ENCODE assay signal across 1 cellular context in the genomic region with DNA sequence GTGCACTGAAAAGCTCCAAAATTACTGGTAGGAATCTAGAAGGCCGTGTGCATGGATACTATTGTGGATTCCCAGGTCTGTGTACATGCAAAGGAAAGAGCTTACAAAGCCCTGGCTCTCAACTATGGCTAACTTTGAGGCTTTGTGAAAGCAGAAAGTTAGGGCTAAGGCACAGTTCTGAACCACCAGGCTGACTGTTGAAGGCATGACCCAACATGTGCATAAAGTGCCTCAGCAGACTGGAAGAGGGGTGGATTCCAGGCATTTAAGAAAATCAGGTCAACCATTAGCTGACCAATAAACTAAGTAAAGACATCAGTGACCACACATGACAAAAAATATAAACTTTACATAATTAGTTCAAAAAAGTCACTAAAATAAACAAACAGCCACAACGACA.
TF ChIP-seq lines count a peak whose summit lies in the region.

No MANE protein-coding gene starts in this region.

TF ChIP-seq in WTC11, 78 proteins besides CTCF, POLR2A, EP300 and RAD21 (continued from another document):
- TF ChIP-seq, protein P1, sequence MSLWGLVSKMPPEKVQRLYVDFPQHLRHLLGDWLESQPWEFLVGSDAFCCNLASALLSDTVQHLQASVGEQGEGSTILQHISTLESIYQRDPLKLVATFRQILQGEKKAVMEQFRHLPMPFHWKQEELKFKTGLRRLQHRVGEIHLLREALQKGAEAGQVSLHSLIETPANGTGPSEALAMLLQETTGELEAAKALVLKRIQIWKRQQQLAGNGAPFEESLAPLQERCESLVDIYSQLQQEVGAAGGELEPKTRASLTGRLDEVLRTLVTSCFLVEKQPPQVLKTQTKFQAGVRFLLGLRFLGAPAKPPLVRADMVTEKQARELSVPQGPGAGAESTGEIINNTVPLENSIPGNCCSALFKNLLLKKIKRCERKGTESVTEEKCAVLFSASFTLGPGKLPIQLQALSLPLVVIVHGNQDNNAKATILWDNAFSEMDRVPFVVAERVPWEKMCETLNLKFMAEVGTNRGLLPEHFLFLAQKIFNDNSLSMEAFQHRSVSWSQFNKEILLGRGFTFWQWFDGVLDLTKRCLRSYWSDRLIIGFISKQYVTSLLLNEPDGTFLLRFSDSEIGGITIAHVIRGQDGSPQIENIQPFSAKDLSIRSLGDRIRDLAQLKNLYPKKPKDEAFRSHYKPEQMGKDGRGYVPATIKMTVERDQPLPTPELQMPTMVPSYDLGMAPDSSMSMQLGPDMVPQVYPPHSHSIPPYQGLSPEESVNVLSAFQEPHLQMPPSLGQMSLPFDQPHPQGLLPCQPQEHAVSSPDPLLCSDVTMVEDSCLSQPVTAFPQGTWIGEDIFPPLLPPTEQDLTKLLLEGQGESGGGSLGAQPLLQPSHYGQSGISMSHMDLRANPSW (CRISPR knock-in tag; conservative IDR thresholded peaks at IDR 0.05; ENCODE audit: low read depth), result no peak
- TF ChIP-seq, protein P2, sequence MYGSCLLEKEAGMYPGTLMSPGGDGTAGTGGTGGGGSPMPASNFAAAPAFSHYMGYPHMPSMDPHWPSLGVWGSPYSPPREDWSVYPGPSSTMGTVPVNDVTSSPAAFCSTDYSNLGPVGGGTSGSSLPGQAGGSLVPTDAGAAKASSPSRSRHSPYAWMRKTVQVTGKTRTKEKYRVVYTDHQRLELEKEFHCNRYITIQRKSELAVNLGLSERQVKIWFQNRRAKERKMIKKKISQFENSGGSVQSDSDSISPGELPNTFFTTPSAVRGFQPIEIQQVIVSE (CRISPR knock-in tag; IDR thresholded peaks at IDR 0.05; ENCODE audit: borderline replicate concordance), result no peak
- no peak for TF ChIP-seq ZBTB21 (CRISPR knock-in tag; IDR thresholded peaks at IDR 0.05; ENCODE audit: borderline replicate concordance)
- TF ChIP-seq, protein P3, sequence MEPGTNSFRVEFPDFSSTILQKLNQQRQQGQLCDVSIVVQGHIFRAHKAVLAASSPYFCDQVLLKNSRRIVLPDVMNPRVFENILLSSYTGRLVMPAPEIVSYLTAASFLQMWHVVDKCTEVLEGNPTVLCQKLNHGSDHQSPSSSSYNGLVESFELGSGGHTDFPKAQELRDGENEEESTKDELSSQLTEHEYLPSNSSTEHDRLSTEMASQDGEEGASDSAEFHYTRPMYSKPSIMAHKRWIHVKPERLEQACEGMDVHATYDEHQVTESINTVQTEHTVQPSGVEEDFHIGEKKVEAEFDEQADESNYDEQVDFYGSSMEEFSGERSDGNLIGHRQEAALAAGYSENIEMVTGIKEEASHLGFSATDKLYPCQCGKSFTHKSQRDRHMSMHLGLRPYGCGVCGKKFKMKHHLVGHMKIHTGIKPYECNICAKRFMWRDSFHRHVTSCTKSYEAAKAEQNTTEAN (CRISPR knock-in tag; IDR thresholded peaks at IDR 0.05), result no peak
- no peak for TF ChIP-seq OVOL2 (CRISPR knock-in tag; IDR thresholded peaks at IDR 0.05; ENCODE audit: borderline replicate concordance)
- TF ChIP-seq GABPB1 (CRISPR knock-in tag; IDR thresholded peaks at IDR 0.05), result no peak
TF ChIP-seq in WTC11: peak in this region for 0.
